ENCODE assay signal across 27 cellular contexts in genomic region chr9:104896131-104896530, GRCh38.
"Had no signal": no experiment of that assay in that cellular context is flagged by ENCODE, and none has a peak within 500 bp of the region (broad histone marks: within the 10 kb centered on the region; RNA-seq: fewer than 3 reads in every experiment).

No MANE protein-coding gene starts in this region.

- H3K27me3 ChIP-seq: gastroesophageal sphincter, heart left ventricle, right lobe of liver, suprapubic skin, tibial nerve had no signal

- H3K36me3 ChIP-seq: suprapubic skin had no signal

- H3K27ac ChIP-seq: gastroesophageal sphincter, lower lobe of right lung, suprapubic skin had no signal

- H3K9me3 Mint-ChIP-seq: activated CD4-positive, alpha-beta memory T cell treated with anti-CD3 and anti-CD28 coated beads for 36 hours; activated naive CD8-positive, alpha-beta T cell treated with anti-CD3 and anti-CD28 coated beads, Interleukin-2, amount 50 U/mL, for 24 hours; activated T-cell treated with anti-CD3 and anti-CD28 coated beads, Interleukin-2, amount 50 U/mL, for 72 hours; brain; naive thymus-derived CD4-positive, alpha-beta T cell; neural crest cell; stimulated activated effector memory CD8-positive, alpha-beta T cell treated with anti-CD3 and anti-CD28 coated beads, Interleukin-12 subunit alpha, Interleukin-12 subunit beta, amount 100 ng/mL, for 72 hours; stimulated activated naive CD8-positive, alpha-beta T cell treated with anti-CD3 and anti-CD28 coated beads, Interleukin-15, amount 100 ng/mL, for 72 hours had no signal

- H3K27me3 Mint-ChIP-seq: activated CD4-positive, alpha-beta memory T cell treated with anti-CD3 and anti-CD28 coated beads for 36 hours; activated naive CD8-positive, alpha-beta T cell treated with anti-CD3 and anti-CD28 coated beads, Interleukin-2, amount 50 U/mL, for 24 hours; naive thymus-derived CD4-positive, alpha-beta T cell; stimulated activated naive CD8-positive, alpha-beta T cell treated with anti-CD3 and anti-CD28 coated beads, Interleukin-15, amount 100 ng/mL, for 72 hours had no signal

- H3K4me3 Mint-ChIP-seq: activated CD4-positive, alpha-beta memory T cell treated with anti-CD3 and anti-CD28 coated beads for 36 hours; activated naive CD8-positive, alpha-beta T cell treated with anti-CD3 and anti-CD28 coated beads, Interleukin-2, amount 50 U/mL, for 24 hours; activated T-cell treated with anti-CD3 and anti-CD28 coated beads, Interleukin-2, amount 50 U/mL, for 72 hours; brain; naive thymus-derived CD4-positive, alpha-beta T cell; neural crest cell; stimulated activated effector memory CD8-positive, alpha-beta T cell treated with anti-CD3 and anti-CD28 coated beads, Interleukin-12 subunit alpha, Interleukin-12 subunit beta, amount 100 ng/mL, for 72 hours; stimulated activated naive CD8-positive, alpha-beta T cell treated with anti-CD3 and anti-CD28 coated beads, Interleukin-15, amount 100 ng/mL, for 72 hours had no signal

- H3K27ac Mint-ChIP-seq: activated CD4-positive, alpha-beta memory T cell treated with anti-CD3 and anti-CD28 coated beads for 36 hours; activated naive CD8-positive, alpha-beta T cell treated with anti-CD3 and anti-CD28 coated beads, Interleukin-2, amount 50 U/mL, for 24 hours; activated T-cell treated with anti-CD3 and anti-CD28 coated beads, Interleukin-2, amount 50 U/mL, for 72 hours; stimulated activated effector memory CD8-positive, alpha-beta T cell treated with anti-CD3 and anti-CD28 coated beads, Interleukin-12 subunit alpha, Interleukin-12 subunit beta, amount 100 ng/mL, for 72 hours; stimulated activated naive CD8-positive, alpha-beta T cell treated with anti-CD3 and anti-CD28 coated beads, Interleukin-15, amount 100 ng/mL, for 72 hours had no signal

- H3K4me1 Mint-ChIP-seq: activated naive CD8-positive, alpha-beta T cell treated with anti-CD3 and anti-CD28 coated beads, Interleukin-2, amount 50 U/mL, for 24 hours had no signal

- DNase-seq: activated CD4-positive, alpha-beta memory T cell treated with anti-CD3 and anti-CD28 coated beads for 36 hours; activated CD4-positive, alpha-beta T cell treated with anti-CD3 and anti-CD28 coated beads for 48 hours; activated effector memory CD4-positive, alpha-beta T cell treated with Interleukin-2 at 50 U/mL for 16 hours; activated naive CD4-positive, alpha-beta T cell treated with anti-CD3 and anti-CD28 coated beads, Interleukin-2, amount 50 U/mL, for 16 hours; activated naive CD8-positive, alpha-beta T cell treated with anti-CD3 and anti-CD28 coated beads, Interleukin-2, amount 50 U/mL, for 24 hours; activated T-cell treated with anti-CD3 and anti-CD28 coated beads, Interleukin-2, amount 50 U/mL, for 72 hours; anterior cingulate cortex; caudate nucleus; dermis blood vessel endothelial cell; effector CD8-positive, alpha-beta T cell; islet precursor cell; lower lobe of right lung; naive thymus-derived CD4-positive, alpha-beta T cell; occipital lobe; posterior cingulate gyrus; right lobe of liver; stimulated activated CD4-positive, alpha-beta T cell treated with anti-CD3 and anti-CD28 coated beads, Interleukin-2, amount 100 ng/mL, for 24 hours; stimulated activated naive CD8-positive, alpha-beta T cell treated with anti-CD3 and anti-CD28 coated beads, Interleukin-15, amount 100 ng/mL, for 72 hours; T-helper 2 cell had no signal

- ATAC-seq: activated naive CD8-positive, alpha-beta T cell treated with anti-CD3 and anti-CD28 coated beads, Interleukin-2, amount 50 U/mL, for 24 hours; activated T-cell treated with anti-CD3 and anti-CD28 coated beads, Interleukin-2, amount 50 U/mL, for 72 hours; gastroesophageal sphincter; lower lobe of right lung; naive thymus-derived CD4-positive, alpha-beta T cell; right lobe of liver; stimulated activated naive CD8-positive, alpha-beta T cell treated with anti-CD3 and anti-CD28 coated beads, Interleukin-15, amount 100 ng/mL, for 72 hours had no signal

- H3K9me3 ChIP-seq: gastroesophageal sphincter, heart left ventricle, lower lobe of right lung, right lobe of liver, suprapubic skin, tibial nerve had no signal

- H3K4me3 ChIP-seq: gastroesophageal sphincter, heart left ventricle, lower lobe of right lung, right lobe of liver, skin epidermis, suprapubic skin, tibial nerve had no signal

- H3K36me3 Mint-ChIP-seq: activated CD4-positive, alpha-beta memory T cell treated with anti-CD3 and anti-CD28 coated beads for 36 hours; stimulated activated effector memory CD8-positive, alpha-beta T cell treated with anti-CD3 and anti-CD28 coated beads, Interleukin-12 subunit alpha, Interleukin-12 subunit beta, amount 100 ng/mL, for 72 hours had no signal
